Comparison of ENCODE assay signal across 7 cellular contexts in genomic region chr15:90845201-90845949, GRCh38. TPM values are rescaled to one million over a fixed set of nuclear protein-coding genes. Genes with fewer than 3 reads are reported as not detected.
A peak's percentile ranks its signal among the peaks of the same experiment; 100 is the strongest.
DNase-seq lines count a peak whose midpoint lies in the region; ATAC-seq and TF ChIP-seq lines count a peak whose summit lies in the region.

No MANE protein-coding gene starts in this region.

- H3K27ac Mint-ChIP-seq in T-helper 2 cell treated with Interferon-gamma antibody and Interleukin-4, amounts not matched to agents 5 μg/mL and 100 μg/mL, for 36 hours, result peak overlapping the region; percentile 80

- H3K27me3 ChIP-seq in heart left ventricle, result no peaks in the 10 kb centered on the region

- ATAC-seq in GM21423 (IDR thresholded peaks at IDR 0.05; ENCODE audit: unreplicated experiment), result peak; percentile 90
- ATAC-seq in HG03565 (IDR thresholded peaks at IDR 0.05; ENCODE audit: unreplicated experiment), result peak; percentile 84
- peak in 3 of 4 donors; percentile 22 to 77 (median 50) for ATAC-seq in heart left ventricle

- H3K4me1 Mint-ChIP-seq in T-helper 2 cell treated with Interferon-gamma antibody and Interleukin-4, amounts not matched to agents 5 μg/mL and 100 μg/mL, for 36 hours (ENCODE audit: low read depth), result peaks cover 26% of the 10 kb centered on the region

- H3K36me3 Mint-ChIP-seq in T-helper 2 cell treated with Interferon-gamma antibody and Interleukin-4, amounts not matched to agents 5 μg/mL and 100 μg/mL, for 36 hours (ENCODE audit: low read depth), result peaks cover 11% of the 10 kb centered on the region

- DNase-seq in GM12864 (ENCODE audit: low read depth) (peak; percentile 73), heart left ventricle (peak in 2 of 5 donors; percentile 28 to 40), NCI-H524 treated with DMSO at 0.1 percent for 48 hours (lab: John Stamatoyannopoulos, UW) (no peak), germinal center (ENCODE audit: low spot score) (no peak)
- DNase-seq in T-helper 2 cell treated with Interferon-gamma antibody and Interleukin-4, amounts not matched to agents 5 μg/mL and 100 μg/mL, for 36 hours (ENCODE audit: low spot score), result peak; percentile 77

- no peak overlapping the region for H3K4me3 ChIP-seq in GM12864 (ENCODE audit: low read depth, low read length)
- no peak overlapping the region for H3K4me3 ChIP-seq in heart left ventricle

- no peaks in the 10 kb centered on the region for H3K9me3 ChIP-seq in heart left ventricle

- H3K9me3 Mint-ChIP-seq in T-helper 2 cell treated with Interferon-gamma antibody and Interleukin-4, amounts not matched to agents 5 μg/mL and 100 μg/mL, for 36 hours, result no peaks in the 10 kb centered on the region

- TF ChIP-seq CTCF in GM12864 (IDR thresholded peaks at IDR 0.05; ENCODE audit: low read depth, low read length, missing control alignments) (no peak), heart left ventricle (IDR thresholded peaks at IDR 0.05) (no peak)

- peaks cover 0 to 25% (median 0%) of the 10 kb centered on the region in 12 donors for H3K4me1 ChIP-seq in heart left ventricle

- no peaks in the 10 kb centered on the region for H3K27me3 Mint-ChIP-seq in T-helper 2 cell treated with Interferon-gamma antibody and Interleukin-4, amounts not matched to agents 5 μg/mL and 100 μg/mL, for 36 hours (ENCODE audit: low read depth)

- WGBS in heart left ventricle, 4 donors, result 81 to 90% (median 85%) methylated on average over 7 to 9 of the region's 9 CpGs

- TF ChIP-seq POLR2A in heart left ventricle (IDR thresholded peaks at IDR 0.05), result no peak

- peak overlapping the region in 1 of 12 donors; percentile 80 for H3K27ac ChIP-seq in heart left ventricle

- H3K36me3 ChIP-seq in heart left ventricle, result no peaks in the 10 kb centered on the region

- intact Hi-C loops in heart left ventricle (cut with DNase I), result no loop called here

- H3K4me3 Mint-ChIP-seq in T-helper 2 cell treated with Interferon-gamma antibody and Interleukin-4, amounts not matched to agents 5 μg/mL and 100 μg/mL, for 36 hours, result peak overlapping the region; percentile 15

RNA-seq across cellular contexts. Expression of gene FURIN, which starts 23.0 kb away (rescaled TPM):
- total RNA-seq in heart left ventricle, result 100 to 1,000 TPM in 2 of 9 donors, 10 to 100 TPM in 7; 38.7 to 122 (median 64.8) TPM
- polyA plus RNA-seq in heart left ventricle, result 100 to 1,000 TPM in 1 of 2 donors, 10 to 100 TPM in 1; 37.2 to 174 TPM

RNA-seq across cellular contexts. Expression of gene FES, which starts 38.9 kb away (rescaled TPM):
- total RNA-seq in heart left ventricle, result 10 to 100 TPM; 10.7 to 37.5 (median 15.9) TPM
- polyA plus RNA-seq in heart left ventricle, result 10 to 100 TPM; 15.6 to 16.4 TPM

RNA-seq across cellular contexts. Expression of gene MAN2A2, which starts 57.7 kb away (rescaled TPM):
- 100 to 1,000 TPM in 3 of 9 donors, 10 to 100 TPM in 6; 62.2 to 145 (median 89.0) TPM for total RNA-seq in heart left ventricle
- polyA plus RNA-seq in heart left ventricle, result 10 to 100 TPM; 38.7 to 42.3 TPM

Comparison
In these comparisons a context has a peak if more than half of its experiments do, and no peak if none do; other contexts are left out.
1. DNase-seq: peak in GM12864 (single experiment) and T-helper 2 cell treated with Interferon-gamma antibody and Interleukin-4, amounts not matched to agents 5 μg/mL and 100 μg/mL, for 36 hours (single experiment); none in NCI-H524 treated with DMSO at 0.1 percent for 48 hours (single experiment) and germinal center (single experiment).
2. Peak in every context shown above with its lines, with median percentiles within 50 percentile points of each other: ATAC-seq.